In the genomic region with DNA sequence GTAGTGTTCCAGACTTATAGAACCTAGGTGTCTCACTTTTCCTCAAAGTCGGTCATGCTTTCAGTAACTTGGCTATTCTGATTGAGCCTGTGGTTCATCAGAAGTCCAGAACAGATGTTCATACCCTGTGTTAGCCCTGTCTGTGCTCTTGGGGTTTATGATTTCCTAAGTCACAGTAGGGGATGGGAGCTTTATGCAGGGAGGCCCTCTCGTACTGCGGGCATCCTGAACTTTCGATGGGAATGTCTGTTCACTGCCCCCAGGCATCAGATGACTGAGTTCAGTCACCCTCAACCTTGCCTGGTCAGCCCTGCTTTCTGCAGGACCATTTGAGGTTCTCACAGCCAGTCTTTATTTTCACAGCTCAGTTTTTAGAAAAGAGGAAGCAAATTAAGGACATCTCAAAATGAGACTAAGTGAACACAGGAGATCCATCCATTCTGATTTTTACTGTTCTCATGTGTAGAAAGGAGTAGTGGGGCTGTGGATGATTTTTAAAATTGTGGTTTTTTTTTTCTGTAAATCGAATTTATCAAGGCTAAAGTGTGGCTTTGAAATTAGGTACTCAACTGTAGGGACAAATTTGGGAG, we compare ENCODE assay signal across 20 cellular contexts.
DNase-seq lines count a peak whose midpoint lies in the region; ATAC-seq, FAIRE-seq and TF ChIP-seq lines count a peak whose summit lies in the region.
"Had no signal": no experiment of that assay in that cellular context is flagged by ENCODE, and none has a peak within 500 bp of the region (broad histone marks: within the 10 kb centered on the region; RNA-seq: fewer than 3 reads in every experiment).

No MANE protein-coding gene starts in this region.

- no CpG with 5 or more reads among the region's 5 CpGs for WGBS in H9 (ENCODE audit: extremely low coverage, insufficient read length, low lambda C conversion rate)
- WGBS in mesendoderm (ENCODE audit: extremely low coverage, insufficient coverage, low lambda C conversion rate): no CpG with 5 or more reads among the region's 5 CpGs

- H3K4ac ChIP-seq in H9 (ENCODE audit: low read depth, low read length) (no peak overlapping the region), mesendoderm (ENCODE audit: low read depth, low read length) (no peak overlapping the region)

- no peak overlapping the region for H3K4me3 Mint-ChIP-seq in H9
- H3K4me3 Mint-ChIP-seq: immature natural killer cell had no signal

- FAIRE-seq in GM12891 (lab: Jason Lieb, UNC): peak; percentile 40
- FAIRE-seq: TTC549 had no signal

- no peak overlapping the region for H3K27ac Mint-ChIP-seq in H9
- H3K27ac Mint-ChIP-seq: immature natural killer cell had no signal

- H3K23me2 ChIP-seq in H9 (ENCODE audit: insufficient read length, low read depth, low read length, poor library complexity, severe bottlenecking): no peaks in the 10 kb centered on the region

- H3K79me2 ChIP-seq in H9 (ENCODE audit: insufficient read depth, low read length) (no peaks in the 10 kb centered on the region), mesendoderm (ENCODE audit: control insufficient read depth, insufficient read depth, low read length) (no peaks in the 10 kb centered on the region)

- DNase-seq in GM12891 (ENCODE audit: insufficient read length, low spot score) (no peak), GM20000 (ENCODE audit: low spot score) (peak; percentile 50), MV-4-11 (lab: John Stamatoyannopoulos, UW) (peak; percentile 61), left kidney (ENCODE audit: low read depth, low spot score) (peak; percentile 51), H9 (no peak), mesendoderm (no peak), foreskin melanocyte (no peak)
- DNase-seq: activated CD4-positive, alpha-beta T cell treated with anti-CD3 and anti-CD28 coated beads for 48 hours; activated CD8-positive, alpha-beta memory T cell treated with anti-CD3 and anti-CD28 coated beads, Interleukin-2, amount 50 U/mL, for 48 hours; amniotic stem cell; central memory CD4-positive, alpha-beta T cell; esophagus squamous epithelium; immature natural killer cell; NCI-H2171 treated with DMSO at 0.1 percent for 48 hours; sigmoid colon; stimulated activated CD4-positive, alpha-beta T cell treated with anti-CD3 and anti-CD28 coated beads, Interleukin-2, amount 100 ng/mL, for 24 hours; uterus had no signal

- no peak overlapping the region for H3K23ac ChIP-seq in H9 (ENCODE audit: insufficient read length, low read depth, low read length)
- H3K23ac ChIP-seq in mesendoderm (ENCODE audit: low read length): no peak overlapping the region

- no peak for TF ChIP-seq CTCF in GM20000 (IDR thresholded peaks at IDR 0.05; ENCODE audit: extremely low read depth, missing control alignments)
- no peak for TF ChIP-seq CTCF in H9 (conservative IDR thresholded peaks at IDR 0.05)

- H3K27me3 Mint-ChIP-seq in H9 (ENCODE audit: low read depth): no peaks in the 10 kb centered on the region

- peaks cover 0 to 3% (median 2%) of the 10 kb centered on the region in 3 experiments; a peak in 2 of 7 replicates for H3K36me3 Mint-ChIP-seq in H9 (ENCODE audit: insufficient read depth in 1 of 3, low read depth in 3 of 3)

- H3K14ac ChIP-seq in H9 (ENCODE audit: insufficient read depth, low read length): no peak overlapping the region

- H3K9me3 ChIP-seq in H9 (ENCODE audit: control insufficient read depth, low read depth, low read length): no peaks in the 10 kb centered on the region
- H3K9me3 ChIP-seq: esophagus squamous epithelium, HAP-1, sigmoid colon, uterus had no signal

- no peak for TF ChIP-seq POLR2A in GM12891 (IDR thresholded peaks at IDR 0.05; ENCODE audit: low read depth, low read length)

- no peak overlapping the region for H2BK12ac ChIP-seq in H9 (ENCODE audit: insufficient read length, low read depth, low read length)

- H3K4me1 ChIP-seq in H9 (ENCODE audit: insufficient read depth, low read length) (peaks cover 10% of the 10 kb centered on the region; the same call in 1 of the 2 replicates), mesendoderm (ENCODE audit: control insufficient read depth, low read depth, low read length) (peaks cover 2% of the 10 kb centered on the region)
- H3K4me1 ChIP-seq: uterus had no signal

- no peak overlapping the region for H3K56ac ChIP-seq in H9 (ENCODE audit: insufficient read length, low read depth, low read length)
- H3K56ac ChIP-seq in mesendoderm (ENCODE audit: low read length): no peak overlapping the region

- H3K4me2 ChIP-seq in H9 (ENCODE audit: insufficient read depth, insufficient read length, low read length) (no peak overlapping the region), mesendoderm (ENCODE audit: low read length) (no peak overlapping the region)

- H4K5ac ChIP-seq in H9 (ENCODE audit: insufficient read length, low read depth, low read length) (no peak overlapping the region), mesendoderm (ENCODE audit: low read length) (no peak overlapping the region)

- no peak overlapping the region for H2BK5ac ChIP-seq in H9 (ENCODE audit: insufficient read length, low read length)
- H2BK5ac ChIP-seq in mesendoderm (ENCODE audit: low read length): no peak overlapping the region

- H3K36me3 ChIP-seq in mesendoderm (ENCODE audit: control insufficient read depth, insufficient read depth, low read length): no peaks in the 10 kb centered on the region
- H3K36me3 ChIP-seq: esophagus squamous epithelium, HAP-1, sigmoid colon, uterus had no signal

- H3K18ac ChIP-seq in H9 (ENCODE audit: insufficient read length, low read depth, low read length): no peak overlapping the region
- H3K18ac ChIP-seq in mesendoderm (ENCODE audit: low read length): no peak overlapping the region

- H3K27ac ChIP-seq in H9 (ENCODE audit: insufficient read length, low read depth, low read length): no peak overlapping the region
- no peak overlapping the region for H3K27ac ChIP-seq in mesendoderm (ENCODE audit: low read depth, low read length)
- H3K27ac ChIP-seq: esophagus squamous epithelium, sigmoid colon, uterus had no signal

- no peak overlapping the region for H2AK5ac ChIP-seq in H9 (ENCODE audit: insufficient read length, low read length)
- no peak overlapping the region for H2AK5ac ChIP-seq in mesendoderm (ENCODE audit: low read length)

- peaks cover 41% of the 10 kb centered on the region in 2 experiments for H3K4me1 Mint-ChIP-seq in H9
- H3K4me1 Mint-ChIP-seq: immature natural killer cell had no signal

- H3K9me3 Mint-ChIP-seq in H9: no peaks in the 10 kb centered on the region
- H3K9me3 Mint-ChIP-seq: immature natural killer cell had no signal

- no peak overlapping the region for H3K4me3 ChIP-seq in mesendoderm (ENCODE audit: low read length)
- H3K4me3 ChIP-seq: esophagus squamous epithelium, HAP-1, sigmoid colon, uterus had no signal

- H4K91ac ChIP-seq in H9 (ENCODE audit: insufficient read length, low read depth, low read length): no peak overlapping the region

- H2BK20ac ChIP-seq in H9 (ENCODE audit: low read depth, low read length, poor library complexity, severe bottlenecking): no peak overlapping the region

- H3K79me1 ChIP-seq in H9 (ENCODE audit: insufficient read depth, low read depth, low read length, poor library complexity, severe bottlenecking) (no peaks in the 10 kb centered on the region), mesendoderm (ENCODE audit: low read length) (no peaks in the 10 kb centered on the region)

- no peak overlapping the region for H3K9ac ChIP-seq in H9 (ENCODE audit: extremely low read depth, insufficient read length, low read length)
- no peak overlapping the region for H3K9ac ChIP-seq in mesendoderm (ENCODE audit: low read length)

- H4K20me1 ChIP-seq in H9 (ENCODE audit: control insufficient read depth, insufficient read depth, insufficient read length): no peaks in the 10 kb centered on the region

- ATAC-seq in HG02938 (IDR thresholded peaks at IDR 0.05; ENCODE audit: unreplicated experiment): no peak

- H2BK15ac ChIP-seq in H9 (ENCODE audit: low read depth, low read length): no peak overlapping the region
- no peak overlapping the region for H2BK15ac ChIP-seq in mesendoderm (replicated peaks; ENCODE audit: low read depth)

- H3K27me3 ChIP-seq in H9 (ENCODE audit: insufficient read depth, low read length): no peaks in the 10 kb centered on the region
- H3K27me3 ChIP-seq in mesendoderm (ENCODE audit: insufficient read depth, low read length, poor library complexity): no peaks in the 10 kb centered on the region
- H3K27me3 ChIP-seq: esophagus squamous epithelium, sigmoid colon, uterus had no signal

- no peak overlapping the region for H3T11ph ChIP-seq in H9 (ENCODE audit: low read length)

- H2AFZ ChIP-seq in H9 (ENCODE audit: low read length): no peak overlapping the region

- no peak overlapping the region for H2BK120ac ChIP-seq in H9 (ENCODE audit: low read depth, low read length, poor library complexity, severe bottlenecking)
- no peak overlapping the region for H2BK120ac ChIP-seq in mesendoderm (ENCODE audit: low read depth, low read length)

- H4K8ac ChIP-seq in H9 (replicated peaks; ENCODE audit: insufficient read length, low read depth, low read length) (no peak overlapping the region), mesendoderm (ENCODE audit: low read depth, low read length) (no peak overlapping the region)

TF ChIP-seq in GM12891, 5 proteins besides CTCF, POLR2A, EP300 and RAD21:
- TF ChIP-seq TAF1 (IDR thresholded peaks at IDR 0.05; ENCODE audit: low read depth, low read length): no peak
- no peak for TF ChIP-seq POLR2AphosphoS5 (IDR thresholded peaks at IDR 0.05; ENCODE audit: low read depth, low read length)
- TF ChIP-seq SPI1 (IDR thresholded peaks at IDR 0.05; ENCODE audit: low read depth, low read length): peak; percentile 28; the same call in 1 of the 2 replicates

Comparison
In these comparisons a context has a peak if more than half of its experiments do, and no peak if none do; other contexts are left out.
1. DNase-seq: peak in GM20000 (single experiment), MV-4-11 (single experiment) and left kidney (single experiment); none in GM12891 (single experiment), H9 (single experiment), mesendoderm (single experiment) and foreskin melanocyte (single experiment).